15 cellular contexts compared by ENCODE assay signal in the genomic region with DNA sequence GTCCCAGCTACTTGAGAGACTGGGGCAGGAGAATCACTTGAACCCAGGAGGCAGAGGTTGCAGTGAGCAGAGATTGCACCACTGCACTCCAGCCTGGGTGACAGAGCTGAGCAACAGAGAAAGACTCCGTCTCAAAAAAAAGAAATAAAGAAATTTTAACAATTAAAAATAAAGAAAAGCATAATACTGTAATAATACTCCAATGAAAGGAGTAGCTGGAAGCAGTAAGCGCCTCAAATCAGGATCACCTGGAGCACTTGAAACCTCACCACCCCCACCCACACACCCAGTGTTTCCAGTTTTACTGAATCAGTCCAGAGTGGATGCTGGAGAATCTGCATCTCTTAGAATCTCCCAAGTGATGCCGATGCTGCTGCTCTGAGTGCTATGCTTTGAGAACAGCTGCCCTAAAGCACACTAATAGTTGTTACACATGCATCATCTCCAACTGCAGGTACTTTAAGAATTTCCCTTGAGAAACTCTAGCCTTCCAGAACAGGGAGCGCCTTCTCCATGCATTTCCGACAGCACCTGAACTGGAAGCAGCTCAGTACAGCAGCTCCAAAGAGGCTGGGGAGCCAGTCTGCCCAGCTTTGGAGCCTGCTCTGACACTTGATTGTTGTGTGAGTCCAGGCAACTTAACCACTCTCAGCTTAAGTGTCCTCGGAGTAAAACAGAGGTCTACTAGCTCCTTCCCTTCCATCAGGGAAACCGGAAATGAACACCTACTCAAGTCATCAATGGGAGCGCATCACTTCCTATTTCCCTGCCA. TPM values are rescaled to one million over a fixed set of nuclear protein-coding genes. Genes with fewer than 3 reads are reported as not detected.
DNase-seq lines count a peak whose midpoint lies in the region; ATAC-seq, FAIRE-seq and TF ChIP-seq lines count a peak whose summit lies in the region.
"Had no signal": no experiment of that assay in that cellular context is flagged by ENCODE, and none has a peak within 500 bp of the region (broad histone marks: within the 10 kb centered on the region; RNA-seq: fewer than 3 reads in every experiment).

No MANE protein-coding gene starts in this region.

- H3K4me1 ChIP-seq in left ventricle myocardium inferior (peaks cover 55% of the 10 kb centered on the region), heart right ventricle (peaks cover 0 to 42% (median 22%) of the 10 kb centered on the region in 9 donors), K562 (replicated peaks in 1 of 2; ENCODE audit: control insufficient read depth in 2 of 2, insufficient read depth in 2 of 2, low read length in 2 of 2) (peaks cover 25 to 30% of the 10 kb centered on the region in 2 experiments; a peak in 4 of 5 replicates), neural progenitor cell (peaks cover 4% of the 10 kb centered on the region)

- peak overlapping the region; percentile 35 for H3K4me3 Mint-ChIP-seq in neural progenitor cell

- no TSS peak for BruUV-seq in K562 (replicated peaks; lab: Mats Ljungman, UMichigan)

- no peak overlapping the region for H2AFZ ChIP-seq in K562 (ENCODE audit: low read depth, low read length)
- H2AFZ ChIP-seq in neural progenitor cell (replicated peaks): no peak overlapping the region

- no peak overlapping the region for H3K27ac Mint-ChIP-seq in neural progenitor cell

- H3K9me3 ChIP-seq in left ventricle myocardium inferior (replicated peaks): no peaks in the 10 kb centered on the region
- no peaks in the 10 kb centered on the region for H3K9me3 ChIP-seq in heart right ventricle
- H3K9me3 ChIP-seq in K562 (replicated peaks; ENCODE audit: control insufficient read depth, insufficient read depth, low read depth, low read length): no peaks in the 10 kb centered on the region
- no peaks in the 10 kb centered on the region for H3K9me3 ChIP-seq in neural progenitor cell (ENCODE audit: low read depth)
- H3K9me3 ChIP-seq: heart left ventricle, SJSA1 had no signal

- H3K27ac ChIP-seq in left ventricle myocardium inferior (replicated peaks) (peak overlapping the region; percentile 17), heart right ventricle (peak overlapping the region in 1 of 10 donors; percentile 23), K562 (ENCODE audit: extremely low read depth, low read depth, low read length) (no peak overlapping the region), neural progenitor cell (no peak overlapping the region)
- H3K27ac ChIP-seq: SJSA1 had no signal

- peaks cover 23% of the 10 kb centered on the region for H3K4me1 Mint-ChIP-seq in neural progenitor cell

- no peak for TF ChIP-seq CTCF in left ventricle myocardium inferior (IDR thresholded peaks at IDR 0.05; ENCODE audit: borderline replicate concordance)
- TF ChIP-seq CTCF in heart right ventricle (IDR thresholded peaks at IDR 0.05): no peak
- no peak for TF ChIP-seq CTCF in K562 (IDR thresholded peaks at IDR 0.05 in 2 of 3, conservative IDR thresholded peaks at IDR 0.05 in 1 of 3; ENCODE audit: insufficient read depth in 2 of 3, low read depth in 1 of 3, low read length in 3 of 3)
- TF ChIP-seq CTCF in neural progenitor cell (IDR thresholded peaks at IDR 0.05): no peak

- H3K36me3 Mint-ChIP-seq in neural progenitor cell: peaks cover 2% of the 10 kb centered on the region

- POLR2A ChIA-PET in K562 (lab: Yijun Ruan, JAX): interaction anchor here (1.5 to 2.6 kb wide), 4 partner anchors 10 to 83 kb away, joined by 4 to 15 read pairs (median 6); no protein-coding TSS in a partner anchor

- H4K20me1 ChIP-seq in K562 (replicated peaks; ENCODE audit: control insufficient read depth, insufficient read depth, low read length) (no peaks in the 10 kb centered on the region), neural progenitor cell (ENCODE audit: low read depth) (no peaks in the 10 kb centered on the region)

- no peak for TF ChIP-seq POLR2A in K562 (conservative IDR thresholded peaks at IDR 0.05)

- no peak for TF ChIP-seq EP300 in K562 (IDR thresholded peaks at IDR 0.05; ENCODE audit: low read length)

- H3F3A ChIP-seq in neural progenitor cell (ENCODE audit: low read depth): peaks cover 4% of the 10 kb centered on the region

- no peak for TF ChIP-seq RAD21 in K562 (CRISPR knock-in tag; conservative IDR thresholded peaks at IDR 0.05 in 1 of 2, IDR thresholded peaks at IDR 0.05 in 1 of 2)

- H3K4me3 ChIP-seq in left ventricle myocardium inferior (no peak overlapping the region), heart right ventricle (no peak overlapping the region), K562 (no peak overlapping the region), neural progenitor cell (no peak overlapping the region)
- H3K4me3 ChIP-seq: heart left ventricle, SJSA1 had no signal

- no peaks in the 10 kb centered on the region for H3K9me3 Mint-ChIP-seq in neural progenitor cell

- H3K9me1 ChIP-seq in K562 (ENCODE audit: control insufficient read depth, insufficient read depth, low read length): no peaks in the 10 kb centered on the region

- ATAC-seq in heart right ventricle: no peak
- ATAC-seq in K562: no peak
- ATAC-seq in Right ventricle myocardium inferior: no peak
- ATAC-seq in GM19395 (IDR thresholded peaks at IDR 0.05; ENCODE audit: unreplicated experiment): no peak
- ATAC-seq: heart left ventricle had no signal

- H3K79me2 ChIP-seq in K562 (ENCODE audit: control insufficient read depth, insufficient read depth, low read length): peaks cover 93% of the 10 kb centered on the region
- no peaks in the 10 kb centered on the region for H3K79me2 ChIP-seq in neural progenitor cell (ENCODE audit: low read depth)

- no peak for FAIRE-seq in K562 (lab: Jason Lieb, UNC)
- FAIRE-seq: colon, D721Med had no signal

- H3K36me3 ChIP-seq in left ventricle myocardium inferior (no peaks in the 10 kb centered on the region), heart right ventricle (no peaks in the 10 kb centered on the region), K562 (ENCODE audit: control insufficient read depth, insufficient read depth, low read length) (peaks cover 19% of the 10 kb centered on the region; the same call in 2 of the 3 replicates), neural progenitor cell (no peaks in the 10 kb centered on the region)
- H3K36me3 ChIP-seq: heart left ventricle had no signal

- no peaks in the 10 kb centered on the region for H3K27me3 ChIP-seq in left ventricle myocardium inferior (ENCODE audit: low read depth)
- H3K27me3 ChIP-seq in heart right ventricle: peaks cover 0 to 10% (median 0%) of the 10 kb centered on the region in 7 donors
- no peaks in the 10 kb centered on the region for H3K27me3 ChIP-seq in K562 (ENCODE audit: control insufficient read depth in 2 of 2, insufficient read depth in 2 of 2, low read length in 2 of 2)
- peaks cover 23% of the 10 kb centered on the region for H3K27me3 ChIP-seq in neural progenitor cell
- H3K27me3 ChIP-seq: heart left ventricle, SJSA1 had no signal

- H3K27me3 Mint-ChIP-seq in neural progenitor cell (ENCODE audit: insufficient read depth, low read depth): no peaks in the 10 kb centered on the region

- intact Hi-C loops in left ventricle myocardium inferior (cut with micrococcal nuclease) (loop anchor here (10.0 kb wide), 1 partner anchor 86 kb away; no protein-coding TSS in a partner anchor), heart right ventricle (cut with DNase I) (loop anchor here in 7 of 10 donors (5.0 to 10.0 kb wide), 5 partner anchors 79 to 176 kb away; no protein-coding TSS in a partner anchor), K562 (cut with micrococcal nuclease) (no loop called here), Right ventricle myocardium inferior (cut with DNase I) (no loop called here)

- CTCF ChIA-PET in K562 (lab: Yijun Ruan, JAX; ENCODE audit: low intra/inter-chr PET ratio): no interaction called here

- in situ Hi-C loops in K562 (cut with MboI): loop anchor here (10.0 kb wide), 1 partner anchor 104 kb away; no protein-coding TSS in a partner anchor

- 82 to 86% methylated on average over 8 of the region's 8 CpGs for WGBS in heart right ventricle, 2 donors
- 80% methylated on average over 8 of the region's 8 CpGs for WGBS in K562 (ENCODE audit: insufficient coverage, low coverage, missing lambda C conversion rate)

- peak overlapping the region; percentile 20 to 55; a peak in 2 of 4 replicates for H3K9ac ChIP-seq in K562 (ENCODE audit: insufficient read depth in 1 of 2, low read depth in 2 of 2, low read length in 2 of 2)
- no peak overlapping the region for H3K9ac ChIP-seq in neural progenitor cell

- H3K4me2 ChIP-seq in K562 (ENCODE audit: insufficient read depth, low read length) (peak overlapping the region; percentile 98), neural progenitor cell (no peak overlapping the region)

- DNase-seq in left ventricle myocardium inferior (no peak), heart right ventricle (no peak), K562 (ENCODE audit: extremely low read depth in 1 of 4, low spot score in 3 of 4) (no peak), neural progenitor cell (ENCODE audit: low spot score) (no peak), NCI-H2107 treated with DMSO at 0.1 percent for 48 hours (lab: John Stamatoyannopoulos, UW; ENCODE audit: unreplicated experiment) (no peak), Right ventricle myocardium inferior (ENCODE audit: missing footprints) (no peak), middle frontal gyrus (ENCODE audit: extremely low spot score, low spot score) (no peak)
- DNase-seq: activated CD4-positive, alpha-beta T cell treated with anti-CD3 and anti-CD28 coated beads, Interleukin-2, amount 50 U/mL, for 4 hours; heart left ventricle; substantia nigra; T-helper 9 cell had no signal

RNA-seq across cellular contexts. Expression of a gene that starts 2.9 kb away (rescaled TPM):
- total RNA-seq in left ventricle myocardium inferior: 4.9 TPM
- 1 to 10 TPM; 2.3 to 6.7 (median 4.1) TPM for total RNA-seq in heart right ventricle
- polyA plus RNA-seq in heart right ventricle: 1 to 10 TPM; 1.1 to 1.9 TPM
- total RNA-seq in K562 (2011; cell fraction: chromatin; rRNA removed; ENCODE audit: low replicate concordance): 171 and 231 TPM in 2 replicates
- total RNA-seq in K562 (2011; cell fraction: nucleolus; rRNA removed): 78.9 and 97.5 TPM in 2 replicates
- 124 and 134 TPM in 2 replicates for total RNA-seq in K562 (2011; cell fraction: nucleoplasm; rRNA removed)
- 21.7 and 25.7 TPM in 2 replicates for total RNA-seq in K562 (2014; rRNA removed)
- 37.2 and 42.3 TPM in 2 replicates for total RNA-seq in K562 (2014; rRNA removed; fragmentation: Illumina TruSeq; extraction: Trizol)
- 22.8 and 25.4 TPM in 2 replicates for total RNA-seq in K562 (2015; rRNA removed; fragmentation: Illumina TruSeq; extraction: Trizol)
- 35.8 and 37.3 TPM in 2 replicates for total RNA-seq in K562 (2021)
- polyA plus RNA-seq in K562 (2011; rRNA removed): 34.4 and 46.1 TPM in 2 replicates
- 14.7 and 26.7 TPM in 2 replicates for polyA plus RNA-seq in K562 (2011; cell fraction: cytosol; rRNA removed)
- 20.7 and 26.2 TPM in 2 replicates for polyA plus RNA-seq in K562 (2011; cell fraction: nucleus; rRNA removed)
- 16.4 and 18.6 TPM in 2 replicates for polyA plus RNA-seq in K562 (2012)
- polyA plus RNA-seq in K562 (2014; fragmentation: Illumina TruSeq; extraction: Trizol): 24.3 and 26.9 TPM in 2 replicates
- polyA plus RNA-seq in K562 (2014; fragmentation: Nextera tagmentation; extraction: Ambion mirVana): 10 to 100 TPM in 1 of 2 experiments, 1 to 10 TPM in 1; 9.4 to 10.5 TPM
- polyA plus RNA-seq in K562 (2014; rRNA removed): 16.7 and 19.5 TPM in 2 replicates
- polyA minus RNA-seq in K562 (2011; rRNA and poly(A)+ RNA removed): 125 and 134 TPM in 2 replicates
- 43.1 and 44.1 TPM in 2 replicates for polyA minus RNA-seq in K562 (2011; cell fraction: cytosol; rRNA and poly(A)+ RNA removed)
- polyA minus RNA-seq in K562 (2011; cell fraction: nucleus; rRNA and poly(A)+ RNA removed): 48.1 and 77.4 TPM in 2 replicates
- 16.6 and 23.6 TPM in 2 replicates for total RNA-seq in neural progenitor cell (ENCODE audit: low replicate concordance)
- 4.0 TPM for total RNA-seq in Right ventricle myocardium inferior

Comparison
In these comparisons a context has a peak if more than half of its experiments do, and no peak if none do; other contexts are left out.
1. intact Hi-C loops: an anchor here in left ventricle myocardium inferior (10.0 kb wide) and heart right ventricle (5.0 to 10.0 kb wide); none called in K562 and Right ventricle myocardium inferior.